8 cellular contexts compared by ENCODE assay signal in genomic region chr19:45528149-45528743, GRCh38. TPM values are rescaled to one million over a fixed set of nuclear protein-coding genes. Genes with fewer than 3 reads are reported as not detected.
DNase-seq lines count a peak whose midpoint lies in the region; ATAC-seq and TF ChIP-seq lines count a peak whose summit lies in the region.

No MANE protein-coding gene starts in this region.

- H3K27ac ChIP-seq in GM23338 (ENCODE audit: low read depth) (peak overlapping the region; percentile 7; the same call in 1 of the 2 replicates), RWPE1 (peak overlapping the region; percentile 92), rectal smooth muscle tissue (ENCODE audit: low read depth, low read length) (no peak overlapping the region)

- peak overlapping the region; percentile 65 for H3K4me3 ChIP-seq in GM23338
- no peak overlapping the region for H3K4me3 ChIP-seq in fibroblast of the aortic adventitia (ENCODE audit: low read depth, low read length)
- H3K4me3 ChIP-seq in rectal smooth muscle tissue (ENCODE audit: low read length), result peak overlapping the region; percentile 39

- peak overlapping the region; percentile 83 for H3K4me2 ChIP-seq in GM23338

- H3K4me3 Mint-ChIP-seq in GM23338, result peak overlapping the region; percentile 78

- 0 out of 4 replicates have a peak, but pooled peaks of 1 of the 2 experiments have one; percentile 0 for TF ChIP-seq CTCF in GM23338 (conservative IDR thresholded peaks at IDR 0.05; ENCODE audit: low read depth in 2 of 2)
- no peak for TF ChIP-seq CTCF in RWPE1 (conservative IDR thresholded peaks at IDR 0.05; ENCODE audit: low read depth)
- no peak for TF ChIP-seq CTCF in fibroblast of the aortic adventitia (IDR thresholded peaks at IDR 0.05; ENCODE audit: insufficient read depth, low read length)

- H3K36me3 ChIP-seq in GM23338 (ENCODE audit: insufficient read depth) (peaks cover 20% of the 10 kb centered on the region), rectal smooth muscle tissue (ENCODE audit: control insufficient read depth, insufficient read depth, low read length) (peaks cover 23% of the 10 kb centered on the region)

- peaks cover 32% of the 10 kb centered on the region for H3F3A ChIP-seq in GM23338 (replicated peaks; ENCODE audit: low read depth)

- H3K27ac Mint-ChIP-seq in GM23338, result peak overlapping the region; percentile 42

- DNase-seq in GM23338 (ENCODE audit: low spot score), result peak; percentile 85
- DNase-seq in RWPE1 (ENCODE audit: low spot score), result peak; percentile 93
- peak; percentile 45 for DNase-seq in fibroblast of the aortic adventitia (ENCODE audit: low read depth)
- no peak for DNase-seq in AML-193 (lab: John Stamatoyannopoulos, UW)
- DNase-seq in effector CD4-positive, alpha-beta T cell, result no peak
- DNase-seq in NCI-H345 (lab: John Stamatoyannopoulos, UW), result no peak
- no peak for DNase-seq in CD1c-positive myeloid dendritic cell (ENCODE audit: extremely low spot score)

- peaks cover 33% of the 10 kb centered on the region for H3K27me3 Mint-ChIP-seq in GM23338 (ENCODE audit: insufficient read depth, low read depth, poor library complexity)

- ATAC-seq in GM23338, result peak; percentile 36

- H2AFZ ChIP-seq in GM23338, result no peak overlapping the region

- peaks cover 18% of the 10 kb centered on the region for H3K4me1 Mint-ChIP-seq in GM23338

- H3K9ac ChIP-seq in rectal smooth muscle tissue (ENCODE audit: low read length), result no peak overlapping the region

- peaks cover 16% of the 10 kb centered on the region for H3K9me3 Mint-ChIP-seq in GM23338

- H3K9me2 ChIP-seq in GM23338 (ENCODE audit: insufficient read depth), result no peaks in the 10 kb centered on the region

- H3K36me3 Mint-ChIP-seq in GM23338 (ENCODE audit: low read depth), result peaks cover 55% of the 10 kb centered on the region

- peaks cover 26% of the 10 kb centered on the region for H3K27me3 ChIP-seq in GM23338 (ENCODE audit: insufficient read depth)
- no peaks in the 10 kb centered on the region for H3K27me3 ChIP-seq in rectal smooth muscle tissue (ENCODE audit: control insufficient read depth, insufficient read depth, low read length)

- peaks cover 7% of the 10 kb centered on the region for H3K4me1 ChIP-seq in GM23338 (ENCODE audit: insufficient read depth)
- H3K4me1 ChIP-seq in rectal smooth muscle tissue (ENCODE audit: control insufficient read depth, insufficient read depth, low read length), result no peaks in the 10 kb centered on the region

- peaks cover 20% of the 10 kb centered on the region for H4K20me1 ChIP-seq in GM23338 (replicated peaks; ENCODE audit: insufficient read depth)

- CTCF ChIA-PET in RWPE1 (lab: Yijun Ruan, JAX), result interaction anchor here (0.6 to 2.3 kb wide), 2 partner anchors 42 to 114 kb away, joined by 5 to 19 read pairs; no protein-coding TSS in a partner anchor

- no peaks in the 10 kb centered on the region for H3K79me2 ChIP-seq in GM23338 (replicated peaks; ENCODE audit: insufficient read depth)

- POLR2A ChIA-PET in RWPE1 (lab: Yijun Ruan, JAX; ENCODE audit: low non-redundant PET), result interaction anchor here (1.0 kb wide), 1 partner anchor 20 kb away, joined by 7 read pairs; no protein-coding TSS in a partner anchor

TF ChIP-seq in GM23338, 12 proteins besides CTCF, POLR2A, EP300 and RAD21:
- TF ChIP-seq POLR2AphosphoS5 (IDR thresholded peaks at IDR 0.05; ENCODE audit: low read depth) (peak; percentile 35; the same call in 1 of the 2 replicates), STAT1 (IDR thresholded peaks at IDR 0.05; ENCODE audit: unreplicated experiment) (no peak)

RNA-seq across cellular contexts. Expression of gene VASP, which starts 21.0 kb away (rescaled TPM):
- total RNA-seq in GM23338 (2014; rRNA removed; shearing (Covaris generic)), result 146 and 147 TPM in 2 replicates
- polyA plus RNA-seq in GM23338 (2016; fragmentation: Nextera tagmentation; extraction: Ambion mirVana), result 60.3 and 68.3 TPM in 2 replicates
- total RNA-seq in fibroblast of the aortic adventitia (ENCODE audit: low replicate concordance), result 31.6 and 33.3 TPM in 2 replicates

RNA-seq across cellular contexts. Expression of gene PPM1N, which starts 30.0 kb away (rescaled TPM):
- 9.6 and 15.2 TPM in 2 replicates for total RNA-seq in GM23338 (2014; rRNA removed; shearing (Covaris generic))
- polyA plus RNA-seq in GM23338 (2016; fragmentation: Nextera tagmentation; extraction: Ambion mirVana), result 25.1 and 30.1 TPM in 2 replicates
- total RNA-seq in fibroblast of the aortic adventitia (ENCODE audit: low replicate concordance), result 0.99 and 2.4 TPM in 2 replicates

RNA-seq across cellular contexts. Expression of gene RTN2, which starts 31.4 kb away (rescaled TPM):
- total RNA-seq in GM23338 (2014; rRNA removed; shearing (Covaris generic)), result 22.8 and 32.1 TPM in 2 replicates
- polyA plus RNA-seq in GM23338 (2016; fragmentation: Nextera tagmentation; extraction: Ambion mirVana), result 7.0 and 8.6 TPM in 2 replicates
- 5.7 and 26.8 TPM in 2 replicates for total RNA-seq in fibroblast of the aortic adventitia (ENCODE audit: low replicate concordance)

RNA-seq across cellular contexts. Expression of gene OPA3, which starts 56.4 kb away (rescaled TPM):
- 13.5 and 14.5 TPM in 2 replicates for total RNA-seq in GM23338 (2014; rRNA removed; shearing (Covaris generic))
- 9.1 and 11.5 TPM in 2 replicates for polyA plus RNA-seq in GM23338 (2016; fragmentation: Nextera tagmentation; extraction: Ambion mirVana)
- total RNA-seq in fibroblast of the aortic adventitia (ENCODE audit: low replicate concordance), result 8.8 and 9.6 TPM in 2 replicates

Comparison
In these comparisons a context has a peak if more than half of its experiments do, and no peak if none do; other contexts are left out.
1. DNase-seq: peak in GM23338 (single experiment), RWPE1 (single experiment) and fibroblast of the aortic adventitia (single experiment); none in AML-193 (0 of 2), effector CD4-positive, alpha-beta T cell (single experiment), NCI-H345 (single experiment) and CD1c-positive myeloid dendritic cell (single experiment).